Comparison of ENCODE assay signal across 1 cellular context in the genomic region with DNA sequence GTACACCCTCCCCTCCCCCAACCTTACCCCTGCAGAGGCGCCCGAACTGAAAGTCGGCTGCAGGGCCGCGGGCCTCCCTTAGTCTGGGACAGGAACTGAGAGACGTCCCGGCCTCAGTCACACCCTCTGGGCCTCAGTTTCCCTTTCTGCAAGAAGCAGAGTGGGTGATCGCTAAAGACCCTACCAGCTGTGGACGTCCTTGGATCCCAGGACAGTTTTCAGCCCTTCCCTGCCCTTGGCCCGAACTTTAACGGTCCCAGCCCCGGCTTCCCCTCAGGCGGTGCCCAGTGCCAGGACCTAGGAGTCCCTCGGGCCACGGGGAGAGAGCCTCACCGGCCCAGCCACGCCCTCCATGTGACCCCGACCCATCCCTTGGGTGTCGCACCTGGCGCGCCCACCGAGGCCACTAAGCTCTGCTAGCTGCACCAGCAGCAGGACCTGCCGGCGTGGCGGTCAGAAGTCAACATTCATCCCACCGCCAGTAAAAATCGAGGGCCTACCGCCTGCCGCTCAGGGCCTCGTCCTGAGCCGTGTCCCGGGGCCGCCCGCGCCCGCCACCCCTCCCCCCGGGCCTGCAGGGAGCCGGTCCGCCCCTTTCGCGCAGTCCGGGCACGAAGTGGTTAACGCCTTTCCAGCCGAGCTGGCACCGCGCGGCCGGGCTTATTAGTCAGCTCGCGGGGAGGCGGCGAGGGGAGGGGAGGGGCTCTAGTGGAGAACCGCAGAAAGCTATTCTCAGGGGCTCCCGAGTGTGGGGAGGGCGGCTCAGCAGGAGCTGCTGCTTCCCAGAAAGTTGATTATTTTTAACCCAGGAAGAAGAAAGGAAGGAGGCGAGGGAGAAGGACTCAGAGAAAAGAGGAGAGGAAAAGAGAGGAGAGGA.
TF ChIP-seq lines count a peak whose summit lies in the region.

No MANE protein-coding gene starts in this region.

TF ChIP-seq in WTC11, 78 proteins besides CTCF, POLR2A, EP300 and RAD21 (continued from another document):
- peak; percentile 64; the same call in 1 of the 2 replicates for TF ChIP-seq TEAD1 (CRISPR knock-in tag; IDR thresholded peaks at IDR 0.05)
- peak; percentile 59; the same call in 1 of the 2 replicates for TF ChIP-seq NR2C2 (CRISPR knock-in tag; IDR thresholded peaks at IDR 0.05)
- TF ChIP-seq, protein P1, sequence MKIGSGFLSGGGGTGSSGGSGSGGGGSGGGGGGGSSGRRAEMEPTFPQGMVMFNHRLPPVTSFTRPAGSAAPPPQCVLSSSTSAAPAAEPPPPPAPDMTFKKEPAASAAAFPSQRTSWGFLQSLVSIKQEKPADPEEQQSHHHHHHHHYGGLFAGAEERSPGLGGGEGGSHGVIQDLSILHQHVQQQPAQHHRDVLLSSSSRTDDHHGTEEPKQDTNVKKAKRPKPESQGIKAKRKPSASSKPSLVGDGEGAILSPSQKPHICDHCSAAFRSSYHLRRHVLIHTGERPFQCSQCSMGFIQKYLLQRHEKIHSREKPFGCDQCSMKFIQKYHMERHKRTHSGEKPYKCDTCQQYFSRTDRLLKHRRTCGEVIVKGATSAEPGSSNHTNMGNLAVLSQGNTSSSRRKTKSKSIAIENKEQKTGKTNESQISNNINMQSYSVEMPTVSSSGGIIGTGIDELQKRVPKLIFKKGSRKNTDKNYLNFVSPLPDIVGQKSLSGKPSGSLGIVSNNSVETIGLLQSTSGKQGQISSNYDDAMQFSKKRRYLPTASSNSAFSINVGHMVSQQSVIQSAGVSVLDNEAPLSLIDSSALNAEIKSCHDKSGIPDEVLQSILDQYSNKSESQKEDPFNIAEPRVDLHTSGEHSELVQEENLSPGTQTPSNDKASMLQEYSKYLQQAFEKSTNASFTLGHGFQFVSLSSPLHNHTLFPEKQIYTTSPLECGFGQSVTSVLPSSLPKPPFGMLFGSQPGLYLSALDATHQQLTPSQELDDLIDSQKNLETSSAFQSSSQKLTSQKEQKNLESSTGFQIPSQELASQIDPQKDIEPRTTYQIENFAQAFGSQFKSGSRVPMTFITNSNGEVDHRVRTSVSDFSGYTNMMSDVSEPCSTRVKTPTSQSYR (CRISPR knock-in tag; IDR thresholded peaks at IDR 0.05): peak; percentile 89
- no peak for TF ChIP-seq NFYB (CRISPR knock-in tag; conservative IDR thresholded peaks at IDR 0.05; ENCODE audit: low read depth)
- TF ChIP-seq SP1 (CRISPR knock-in tag; conservative IDR thresholded peaks at IDR 0.05): peak; percentile 67; the same call in 1 of the 2 replicates
- TF ChIP-seq CBFB (CRISPR knock-in tag; IDR thresholded peaks at IDR 0.05; ENCODE audit: low read depth): 0 out of 2 replicates have a peak, but pooled peaks have one; percentile 37
- TF ChIP-seq MAX (CRISPR knock-in tag; IDR thresholded peaks at IDR 0.05): peak; percentile 87
